ENCODE assay signal across 22 cellular contexts in the genomic region with DNA sequence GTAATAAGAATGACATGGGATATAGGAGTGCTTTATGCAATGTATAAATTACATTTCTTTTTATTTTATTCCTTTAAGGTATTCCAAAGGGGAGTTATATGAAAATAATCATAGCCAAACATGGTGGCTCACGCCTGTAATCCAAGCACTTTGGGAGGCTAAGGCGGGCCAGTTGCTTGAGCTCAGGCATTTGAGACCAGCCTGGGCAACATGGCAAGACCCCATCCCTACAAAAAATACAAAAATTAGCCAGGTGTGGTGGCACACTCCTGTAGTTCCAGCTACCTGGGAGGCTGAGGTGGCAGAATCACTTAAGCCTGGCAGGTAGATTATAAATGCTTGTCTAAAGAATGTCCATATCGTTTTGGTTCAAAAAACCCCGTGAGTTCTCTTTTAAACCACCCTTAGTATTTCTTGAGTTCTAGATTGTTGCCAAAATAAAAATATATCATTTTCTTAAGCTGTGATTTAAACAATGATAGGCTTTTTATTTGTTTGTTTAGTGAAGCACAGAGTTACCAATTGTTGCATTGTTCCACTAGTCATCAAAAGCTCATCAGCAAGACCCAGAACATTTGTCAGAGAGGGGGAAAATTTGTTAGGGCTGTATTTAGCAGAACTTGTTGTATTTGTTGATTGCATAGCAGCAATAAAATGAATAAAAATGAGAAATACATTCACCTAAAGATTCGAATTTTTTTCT.
"Had no signal": no experiment of that assay in that cellular context is flagged by ENCODE, and none has a peak within 500 bp of the region (broad histone marks: within the 10 kb centered on the region; RNA-seq: fewer than 3 reads in every experiment).

No MANE protein-coding gene starts in this region.

- H3K9me3 ChIP-seq: mucosa of descending colon, neutrophil, tibial nerve, uterus had no signal

- H3K4me3 Mint-ChIP-seq: activated CD4-positive, alpha-beta T cell treated with anti-CD3 and anti-CD28 coated beads, Interleukin-2, amount 10 ng/mL, durations not matched to agents 7 days and 5 days; activated T-cell treated with anti-CD3 and anti-CD28 coated beads, Interleukin-2, amount 50 U/mL, for 72 hours; central memory CD8-positive, alpha-beta T cell; naive thymus-derived CD8-positive, alpha-beta T cell; T-helper 2 cell treated with Interferon-gamma antibody and Interleukin-4, amounts not matched to agents 5 μg/mL and 100 μg/mL, for 36 hours had no signal

- FAIRE-seq: islet of Langerhans had no signal

- H3K27me3 ChIP-seq: neutrophil, tibial nerve, uterus had no signal

- H3K4me1 Mint-ChIP-seq: activated CD4-positive, alpha-beta T cell treated with anti-CD3 and anti-CD28 coated beads, Interleukin-2, amount 10 ng/mL, durations not matched to agents 7 days and 5 days; central memory CD8-positive, alpha-beta T cell; naive thymus-derived CD8-positive, alpha-beta T cell had no signal

- H3K36me3 ChIP-seq: neutrophil, tibial nerve, uterus had no signal

- H3K36me3 Mint-ChIP-seq: activated naive CD4-positive, alpha-beta T cell treated with anti-CD3 and anti-CD28 coated beads, Interleukin-2, amount 50 U/mL, for 72 hours had no signal

- H3K27ac Mint-ChIP-seq: activated naive CD4-positive, alpha-beta T cell treated with anti-CD3 and anti-CD28 coated beads, Interleukin-2, amount 50 U/mL, for 72 hours; activated T-cell treated with anti-CD3 and anti-CD28 coated beads, Interleukin-2, amount 50 U/mL, for 72 hours; naive thymus-derived CD8-positive, alpha-beta T cell; T-helper 2 cell treated with Interferon-gamma antibody and Interleukin-4, amounts not matched to agents 5 μg/mL and 100 μg/mL, for 36 hours had no signal

- H3K27me3 Mint-ChIP-seq: activated CD4-positive, alpha-beta T cell treated with anti-CD3 and anti-CD28 coated beads, Interleukin-2, amount 10 ng/mL, durations not matched to agents 7 days and 5 days; central memory CD8-positive, alpha-beta T cell; naive thymus-derived CD8-positive, alpha-beta T cell had no signal

- H3K4me1 ChIP-seq: tibial nerve, uterus had no signal

- H3K4me3 ChIP-seq: lung, mucosa of descending colon, tibial nerve, uterus had no signal

- H3K27ac ChIP-seq: neutrophil, tibial nerve, uterus had no signal

- ATAC-seq: activated naive CD4-positive, alpha-beta T cell treated with anti-CD3 and anti-CD28 coated beads, Interleukin-2, amount 50 U/mL, for 72 hours; activated T-cell treated with anti-CD3 and anti-CD28 coated beads, Interleukin-2, amount 50 U/mL, for 72 hours; left colon; mucosa of descending colon; naive thymus-derived CD8-positive, alpha-beta T cell had no signal

- H3K9me3 Mint-ChIP-seq: activated CD4-positive, alpha-beta T cell treated with anti-CD3 and anti-CD28 coated beads, Interleukin-2, amount 10 ng/mL, durations not matched to agents 7 days and 5 days; activated naive CD4-positive, alpha-beta T cell treated with anti-CD3 and anti-CD28 coated beads, Interleukin-2, amount 50 U/mL, for 72 hours; activated T-cell treated with anti-CD3 and anti-CD28 coated beads, Interleukin-2, amount 50 U/mL, for 72 hours; central memory CD8-positive, alpha-beta T cell; naive thymus-derived CD8-positive, alpha-beta T cell; T-helper 2 cell treated with Interferon-gamma antibody and Interleukin-4, amounts not matched to agents 5 μg/mL and 100 μg/mL, for 36 hours had no signal

- DNase-seq: activated CD4-positive, alpha-beta T cell treated with anti-CD3 and anti-CD28 coated beads, Interleukin-2, amount 10 ng/mL, durations not matched to agents 7 days and 5 days; activated CD8-positive, alpha-beta memory T cell treated with anti-CD3 and anti-CD28 coated beads, Interleukin-2, amount 50 U/mL, for 48 hours; activated gamma-delta T cell; activated T-cell treated with anti-CD3 and anti-CD28 coated beads, Interleukin-2, amount 50 U/mL, for 72 hours; cortex of kidney; effector CD4-positive, alpha-beta T cell; left colon; mucosa of descending colon; naive thymus-derived CD8-positive, alpha-beta T cell; retina; stimulated activated CD4-positive, alpha-beta T cell treated with anti-CD3 and anti-CD28 coated beads, Interleukin-15, amount 100 ng/mL, for 24 hours; stimulated activated CD4-positive, alpha-beta T cell treated with anti-CD3 and anti-CD28 coated beads, Interleukin-4, amount 100 ng/mL, for 1 hour; stimulated activated naive CD4-positive, alpha-beta T cell treated with Interleukin-2 at 50 U/mL for 16 hours; substantia nigra; uterus had no signal
